ENCODE assay signal across 1 cellular context in genomic region chr1:236063919-236064673, GRCh38.
TF ChIP-seq lines count a peak whose summit lies in the region.

No MANE protein-coding gene starts in this region.

TF ChIP-seq in endothelial cell of umbilical vein, 7 proteins besides CTCF, POLR2A, EP300 and RAD21:
- TF ChIP-seq FOS (IDR thresholded peaks at IDR 0.05; ENCODE audit: borderline replicate concordance, insufficient read depth, low read length) = no peak
- TF ChIP-seq EZH2 (IDR thresholded peaks at IDR 0.05; ENCODE audit: borderline replicate concordance, low read depth, low read length, severe bottlenecking) = no peak
- TF ChIP-seq MAX (IDR thresholded peaks at IDR 0.05; ENCODE audit: insufficient read depth, insufficient read length) = no peak
- TF ChIP-seq MYC (IDR thresholded peaks at IDR 0.05; ENCODE audit: low read depth, low read length) = no peak
- no peak for TF ChIP-seq GATA2 (IDR thresholded peaks at IDR 0.05; ENCODE audit: insufficient read depth, insufficient read length, low read depth, low read length)
- TF ChIP-seq JUN (IDR thresholded peaks at IDR 0.05; ENCODE audit: borderline replicate concordance, insufficient read depth, insufficient read length, low read depth) = no peak
- no peak for TF ChIP-seq POLR2AphosphoS5 (IDR thresholded peaks at IDR 0.05; ENCODE audit: insufficient read depth, low read depth, low read length)
TF ChIP-seq in endothelial cell of umbilical vein: peak in this region for 0.
